ENCODE assay signal across 1 cellular context in the genomic region with DNA sequence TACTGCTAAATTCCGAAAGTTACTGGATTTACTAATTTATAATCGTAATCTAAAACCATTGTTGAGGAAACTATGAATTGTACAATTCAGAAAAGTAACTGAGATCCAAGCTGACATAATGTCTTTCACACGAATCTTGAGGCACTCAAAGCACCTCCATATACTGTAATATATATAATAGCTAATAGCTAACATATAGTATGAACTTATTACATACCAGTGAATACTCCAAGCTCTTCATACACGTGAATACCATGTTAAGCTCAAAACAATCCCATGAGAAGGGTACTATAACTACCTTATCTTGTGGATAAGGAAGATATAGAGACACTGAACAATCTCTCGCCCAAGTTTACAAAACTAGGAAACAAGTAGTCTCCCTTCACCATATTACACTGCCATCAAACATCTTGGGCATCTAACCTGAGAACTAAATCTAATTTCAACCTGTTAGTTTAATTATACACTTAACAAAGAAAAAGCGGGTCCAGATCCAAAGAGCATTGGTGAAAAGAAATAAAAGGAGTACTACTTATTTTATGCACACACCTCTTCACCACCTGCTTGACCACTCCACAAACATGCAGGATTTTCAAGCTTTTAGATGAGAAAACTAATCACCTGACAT.
TF ChIP-seq lines count a peak whose summit lies in the region.

No MANE protein-coding gene starts in this region.

TF ChIP-seq in GM23338, 12 proteins besides CTCF, POLR2A, EP300 and RAD21 (continued from another document):
- no peak for TF ChIP-seq ZNF462 (CRISPR knock-in tag; IDR thresholded peaks at IDR 0.05)
- no peak for TF ChIP-seq REST (IDR thresholded peaks at IDR 0.05; ENCODE audit: unreplicated experiment)
